In genomic region chr11:66015094-66015881, GRCh38 we compare ENCODE assay signal across 13 cellular contexts. TPM values are rescaled to one million over a fixed set of nuclear protein-coding genes. Genes with fewer than 3 reads are reported as not detected.
DNase-seq lines count a peak whose midpoint lies in the region; ATAC-seq and TF ChIP-seq lines count a peak whose summit lies in the region.
"Had no signal": no experiment of that assay in that cellular context is flagged by ENCODE, and none has a peak within 500 bp of the region (broad histone marks: within the 10 kb centered on the region; RNA-seq: fewer than 3 reads in every experiment).

No MANE protein-coding gene starts in this region.

- DNase-seq in Calu3, result peak; percentile 46
- DNase-seq in PC-9, result peak; percentile 80 to 89
- peak; percentile 68 for DNase-seq in fibroblast of gingiva (ENCODE audit: low read depth)
- no peak for DNase-seq in osteocyte (ENCODE audit: extremely low spot score, unreplicated experiment)
- DNase-seq in NCI-H1436 treated with DMSO at 0.1 percent for 48 hours (lab: John Stamatoyannopoulos, UW), result no peak
- DNase-seq in WTC11 (ENCODE audit: low spot score), result no peak
- DNase-seq: COR-L47, hypothalamus, stomach, T-helper 1 cell had no signal

- peaks cover 33% of the 10 kb centered on the region for H3K36me3 Mint-ChIP-seq in Calu3 (ENCODE audit: insufficient read depth, unreplicated experiment)
- no peaks in the 10 kb centered on the region for H3K36me3 Mint-ChIP-seq in osteocyte (ENCODE audit: unreplicated experiment)
- no peaks in the 10 kb centered on the region for H3K36me3 Mint-ChIP-seq in WTC11

- H3K9me3 Mint-ChIP-seq in Calu3 (ENCODE audit: low read depth, unreplicated experiment), result no peaks in the 10 kb centered on the region
- H3K9me3 Mint-ChIP-seq in osteocyte (ENCODE audit: unreplicated experiment), result no peaks in the 10 kb centered on the region
- no peaks in the 10 kb centered on the region for H3K9me3 Mint-ChIP-seq in WTC11

- ATAC-seq in GM21619 (IDR thresholded peaks at IDR 0.05; ENCODE audit: unreplicated experiment) (no peak), HG03442 (IDR thresholded peaks at IDR 0.05; ENCODE audit: unreplicated experiment) (no peak), WTC11 (no peak)

- TF ChIP-seq CTCF in Calu3 (IDR thresholded peaks at IDR 0.05; ENCODE audit: unreplicated experiment) (no peak), PC-9 (conservative IDR thresholded peaks at IDR 0.05) (no peak), osteocyte (IDR thresholded peaks at IDR 0.05) (no peak), WTC11 (IDR thresholded peaks at IDR 0.05) (no peak)

- H3K4me3 ChIP-seq in PC-9, result no peak overlapping the region
- H3K4me3 ChIP-seq: cardiac muscle cell, stomach had no signal

- peak overlapping the region; percentile 38 for H3K27ac ChIP-seq in PC-9
- H3K27ac ChIP-seq: cardiac muscle cell had no signal

- H3K4me1 Mint-ChIP-seq in Calu3 (ENCODE audit: low read depth, unreplicated experiment) (peaks cover 40% of the 10 kb centered on the region), osteocyte (ENCODE audit: unreplicated experiment) (peaks cover 35% of the 10 kb centered on the region), WTC11 (no peaks in the 10 kb centered on the region)

- H3K4me2 ChIP-seq in PC-9, result peak overlapping the region; percentile 57

- H3K27me3 Mint-ChIP-seq in Calu3 (ENCODE audit: unreplicated experiment) (no peaks in the 10 kb centered on the region), osteocyte (ENCODE audit: unreplicated experiment) (no peaks in the 10 kb centered on the region), WTC11 (ENCODE audit: low read depth) (peaks cover 20% of the 10 kb centered on the region)

- 0 out of 2 replicates have a peak, but pooled peaks cover 4% of the 10 kb centered on the region for H3K79me2 ChIP-seq in PC-9 (ENCODE audit: low read depth)

- peaks cover 39% of the 10 kb centered on the region for H3F3A ChIP-seq in PC-9 (ENCODE audit: insufficient read depth, low read depth)

- POLR2A ChIA-PET in PC-9 (lab: Charles Lee; ENCODE audit: unreplicated experiment), result interaction anchor here (0.5 kb wide), 1 partner anchor 14 kb away, joined by 15 read pairs; no protein-coding TSS in a partner anchor
- POLR2A ChIA-PET in WTC11 (lab: Charles Lee), result no interaction called here

- H3K9me2 ChIP-seq in PC-9 (ENCODE audit: insufficient read depth), result no peaks in the 10 kb centered on the region

- peak overlapping the region; percentile 21 for H3K27ac Mint-ChIP-seq in Calu3 (ENCODE audit: unreplicated experiment)
- peak overlapping the region; percentile 87 for H3K27ac Mint-ChIP-seq in osteocyte (ENCODE audit: unreplicated experiment)
- H3K27ac Mint-ChIP-seq in WTC11, result no peak overlapping the region

- no peak overlapping the region for H2AFZ ChIP-seq in PC-9

- H3K9me3 ChIP-seq in PC-9 (ENCODE audit: insufficient read depth, low read depth), result no peaks in the 10 kb centered on the region
- H3K9me3 ChIP-seq: stomach had no signal

- BruUV-seq in Calu3 (replicated peaks; lab: Mats Ljungman, UMichigan) (no TSS peak), PC-9 (replicated peaks; lab: Mats Ljungman, UMichigan) (TSS peak; percentile 20)

- CTCF ChIA-PET in Calu3 (lab: Charles Lee) (interaction anchor here (0.6 to 0.8 kb wide), 2 partner anchors 12 to 198 kb away, joined by 3 read pairs; partner anchors contain the start of gene CATSPER1), PC-9 (lab: Charles Lee) (no interaction called here), WTC11 (lab: Charles Lee) (interaction anchor here (0.6 to 1.6 kb wide), 4 partner anchors 30 to 235 kb away, joined by 3 to 4 read pairs (median 4); partner anchors contain the start of gene CCDC85B)

- no peaks in the 10 kb centered on the region for H3K27me3 ChIP-seq in PC-9 (ENCODE audit: insufficient read depth, low read depth)

- H3K4me1 ChIP-seq in PC-9 (replicated peaks; ENCODE audit: insufficient read depth), result peaks cover 64% of the 10 kb centered on the region

- H3K36me3 ChIP-seq in PC-9 (ENCODE audit: low read depth), result no peaks in the 10 kb centered on the region
- H3K36me3 ChIP-seq: cardiac muscle cell, stomach had no signal

- no peaks in the 10 kb centered on the region for H4K20me1 ChIP-seq in PC-9 (ENCODE audit: insufficient read depth)

- intact Hi-C loops in Calu3 (cut with micrococcal nuclease; ENCODE audit: unreplicated experiment) (no loop called here), PC-9 (cut with micrococcal nuclease; ENCODE audit: unreplicated experiment) (no loop called here)

- H3K4me3 Mint-ChIP-seq in Calu3 (ENCODE audit: low read depth, unreplicated experiment), result peak overlapping the region; percentile 16
- no peak overlapping the region for H3K4me3 Mint-ChIP-seq in osteocyte (ENCODE audit: unreplicated experiment)
- no peak overlapping the region for H3K4me3 Mint-ChIP-seq in WTC11

TF ChIP-seq in WTC11, 78 proteins besides CTCF, POLR2A, EP300 and RAD21:
- TF ChIP-seq MXD4 (CRISPR knock-in tag; IDR thresholded peaks at IDR 0.05; ENCODE audit: borderline replicate concordance), result no peak
- no peak for TF ChIP-seq ZNF671 (CRISPR knock-in tag; IDR thresholded peaks at IDR 0.05)
- no peak for TF ChIP-seq OVOL2 (CRISPR knock-in tag; IDR thresholded peaks at IDR 0.05; ENCODE audit: borderline replicate concordance)
- no peak for TF ChIP-seq ZNF232 (CRISPR knock-in tag; IDR thresholded peaks at IDR 0.05)
- no peak for TF ChIP-seq ELF4 (CRISPR knock-in tag; IDR thresholded peaks at IDR 0.05; ENCODE audit: low read depth)
- TF ChIP-seq E2F1 (CRISPR knock-in tag; IDR thresholded peaks at IDR 0.05), result no peak
- TF ChIP-seq, protein P1, sequence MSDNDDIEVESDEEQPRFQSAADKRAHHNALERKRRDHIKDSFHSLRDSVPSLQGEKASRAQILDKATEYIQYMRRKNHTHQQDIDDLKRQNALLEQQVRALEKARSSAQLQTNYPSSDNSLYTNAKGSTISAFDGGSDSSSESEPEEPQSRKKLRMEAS (CRISPR knock-in tag; IDR thresholded peaks at IDR 0.05), result no peak

RNA-seq across cellular contexts. Expression of gene CST6, which starts 3.5 kb away (rescaled TPM):
- total RNA-seq in Calu3 (2022) (21.5 and 27.2 TPM in 2 replicates), PC-9 (2021) (52.0 and 58.5 TPM in 2 replicates), osteocyte (not detected in 2 replicates), WTC11 (2021) (0.72 to 2.7 TPM (median 1.9 TPM) in 3 replicates)
- total RNA-seq: cardiac muscle cell had no signal

RNA-seq across cellular contexts. Expression of gene CATSPER1, which starts 11.0 kb away (rescaled TPM):
- 1.0 and 2.6 TPM in 2 replicates for total RNA-seq in Calu3 (2022)
- 2.3 and 4.2 TPM in 2 replicates for total RNA-seq in PC-9 (2021)
- 0.54 and 1.1 TPM in 2 replicates for total RNA-seq in osteocyte
- not detected in 3 replicates for total RNA-seq in WTC11 (2021)
- total RNA-seq: cardiac muscle cell, stomach had no signal

RNA-seq across cellular contexts. Expression of gene BANF1, which starts 13.0 kb away (rescaled TPM):
- total RNA-seq in Calu3 (2022) (248 and 266 TPM in 2 replicates), PC-9 (2021) (386 and 513 TPM in 2 replicates), osteocyte (207 and 216 TPM in 2 replicates), WTC11 (2021) (269 to 314 TPM (median 310 TPM) in 3 replicates)

RNA-seq across cellular contexts. Expression of gene EIF1AD, which starts 13.3 kb away (rescaled TPM):
- total RNA-seq in Calu3 (2022) (55.1 and 61.1 TPM in 2 replicates), PC-9 (2021) (42.9 and 55.2 TPM in 2 replicates), osteocyte (34.6 and 38.1 TPM in 2 replicates), WTC11 (2021) (29.7 to 37.6 TPM (median 32.6 TPM) in 3 replicates)

RNA-seq across cellular contexts. Expression of gene GAL3ST3, which starts 33.7 kb away (rescaled TPM):
- total RNA-seq in Calu3 (2022), result not detected in 2 replicates
- not detected in 2 replicates for total RNA-seq in PC-9 (2021)
- total RNA-seq in osteocyte, result 0.71 and 0.94 TPM in 2 replicates
- 21.3 to 22.6 TPM (median 21.6 TPM) in 3 replicates for total RNA-seq in WTC11 (2021)
- total RNA-seq: stomach had no signal

Comparison
In these comparisons a context has a peak if more than half of its experiments do, and no peak if none do; other contexts are left out.
1. DNase-seq: peak in Calu3 (single experiment), PC-9 (2 of 2) and fibroblast of gingiva (single experiment); none in osteocyte (single experiment), NCI-H1436 treated with DMSO at 0.1 percent for 48 hours (single experiment) and WTC11 (single experiment).